ENCODE assay signal across 11 cellular contexts in the genomic region with DNA sequence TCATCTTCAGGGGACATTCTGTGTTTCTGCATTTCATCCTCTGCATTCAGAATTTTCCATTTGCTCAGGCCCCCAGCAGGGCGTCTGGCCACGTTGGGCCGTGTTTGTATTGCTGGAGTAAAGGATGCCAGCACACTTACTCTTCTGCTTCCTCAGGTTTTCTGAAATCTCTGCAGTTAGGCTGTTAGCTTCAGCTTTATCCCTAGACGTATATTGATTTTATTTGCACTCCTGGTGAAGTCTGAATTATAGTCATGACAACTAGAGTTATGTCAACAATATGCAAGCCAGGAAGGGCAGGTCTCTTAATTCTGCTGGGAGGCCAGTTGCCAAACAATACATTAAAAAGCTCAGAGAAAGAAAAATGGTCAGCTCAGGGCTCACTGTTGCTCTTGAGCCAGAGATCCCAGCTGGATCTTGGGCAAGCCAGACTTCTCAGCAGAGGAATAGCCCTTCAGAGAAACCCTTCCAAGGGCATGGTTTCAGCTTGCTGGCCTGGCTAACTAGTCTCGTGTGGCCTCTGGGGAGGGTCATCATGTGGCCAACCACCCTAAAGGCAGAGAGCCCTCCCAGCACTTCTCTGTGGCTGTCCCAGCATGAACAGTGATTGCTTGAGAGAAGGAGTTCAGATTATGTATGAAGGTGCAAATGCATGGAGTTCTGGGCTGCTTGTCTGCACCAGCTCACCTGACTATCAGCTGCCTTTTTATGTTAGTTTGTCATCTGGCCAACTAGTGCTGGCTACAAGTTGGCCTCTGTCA.
DNase-seq lines count a peak whose midpoint lies in the region; ATAC-seq and TF ChIP-seq lines count a peak whose summit lies in the region.
"Had no signal": no experiment of that assay in that cellular context is flagged by ENCODE, and none has a peak within 500 bp of the region (broad histone marks: within the 10 kb centered on the region; RNA-seq: fewer than 3 reads in every experiment).

No MANE protein-coding gene starts in this region.

- no peak overlapping the region for H3K9ac ChIP-seq in Karpas-422 (ENCODE audit: low read length)

- no peaks in the 10 kb centered on the region for H3K36me3 ChIP-seq in Karpas-422 (ENCODE audit: insufficient read depth, low read length)

- H2AFZ ChIP-seq in Karpas-422 (ENCODE audit: low read length): no peak overlapping the region

- no peak for TF ChIP-seq CTCF in fibroblast of mammary gland (conservative IDR thresholded peaks at IDR 0.05; ENCODE audit: control insufficient read depth, insufficient read depth, low read depth, low read length)

- no peak overlapping the region for H3K27ac ChIP-seq in Karpas-422 (ENCODE audit: low read length)

- no peaks in the 10 kb centered on the region for H3K9me2 ChIP-seq in Karpas-422 (replicated peaks; ENCODE audit: insufficient read depth, low read length)

- H4K20me1 ChIP-seq in Karpas-422 (ENCODE audit: insufficient read depth, low read depth, low read length): no peaks in the 10 kb centered on the region

- peak; percentile 85 for ATAC-seq in sciatic nerve
- ATAC-seq in GM21423 (IDR thresholded peaks at IDR 0.05; ENCODE audit: unreplicated experiment): no peak
- ATAC-seq: Panc1 had no signal

- intact Hi-C loops in sciatic nerve (cut with DNase I): no loop called here

- H3K79me2 ChIP-seq in Karpas-422 (ENCODE audit: low read length): no peaks in the 10 kb centered on the region

- no peaks in the 10 kb centered on the region for H3K27me3 ChIP-seq in Karpas-422 (ENCODE audit: low read length)

- peaks cover 19% of the 10 kb centered on the region for H3K4me1 ChIP-seq in Karpas-422 (ENCODE audit: low read length)

- H3K4me2 ChIP-seq in Karpas-422 (ENCODE audit: low read depth, low read length, poor library complexity, severe bottlenecking): no peak overlapping the region

- no peaks in the 10 kb centered on the region for H3K9me3 ChIP-seq in Karpas-422 (ENCODE audit: low read length)

- H3K4me3 ChIP-seq in fibroblast of mammary gland (ENCODE audit: control insufficient read depth, low read depth, low read length): no peak overlapping the region
- H3K4me3 ChIP-seq in Karpas-422 (ENCODE audit: low read length): no peak overlapping the region

- DNase-seq in NCI-H1417 (lab: John Stamatoyannopoulos, UW) (peak in 2 of 3 experiments; percentile 23 to 77), NCI-H1417 treated with DMSO at 0.1 percent for 48 hours (lab: John Stamatoyannopoulos, UW) (no peak), NCI-H69 (lab: John Stamatoyannopoulos, UW) (peak; percentile 93), fibroblast of mammary gland (ENCODE audit: low read depth) (peak; percentile 53), sciatic nerve (ENCODE audit: low spot score) (no peak), Karpas-422 (no peak), RPMI8226 (no peak)
- DNase-seq: 8988T, erythroblast had no signal

Comparison
In these comparisons a context has a peak if more than half of its experiments do, and no peak if none do; other contexts are left out.
1. DNase-seq: peak in NCI-H1417 (2 of 3), NCI-H69 (single experiment) and fibroblast of mammary gland (single experiment); none in NCI-H1417 treated with DMSO at 0.1 percent for 48 hours (single experiment), sciatic nerve (single experiment), Karpas-422 (single experiment) and RPMI8226 (single experiment).